Comparison of ENCODE assay signal across 23 cellular contexts in the genomic region with DNA sequence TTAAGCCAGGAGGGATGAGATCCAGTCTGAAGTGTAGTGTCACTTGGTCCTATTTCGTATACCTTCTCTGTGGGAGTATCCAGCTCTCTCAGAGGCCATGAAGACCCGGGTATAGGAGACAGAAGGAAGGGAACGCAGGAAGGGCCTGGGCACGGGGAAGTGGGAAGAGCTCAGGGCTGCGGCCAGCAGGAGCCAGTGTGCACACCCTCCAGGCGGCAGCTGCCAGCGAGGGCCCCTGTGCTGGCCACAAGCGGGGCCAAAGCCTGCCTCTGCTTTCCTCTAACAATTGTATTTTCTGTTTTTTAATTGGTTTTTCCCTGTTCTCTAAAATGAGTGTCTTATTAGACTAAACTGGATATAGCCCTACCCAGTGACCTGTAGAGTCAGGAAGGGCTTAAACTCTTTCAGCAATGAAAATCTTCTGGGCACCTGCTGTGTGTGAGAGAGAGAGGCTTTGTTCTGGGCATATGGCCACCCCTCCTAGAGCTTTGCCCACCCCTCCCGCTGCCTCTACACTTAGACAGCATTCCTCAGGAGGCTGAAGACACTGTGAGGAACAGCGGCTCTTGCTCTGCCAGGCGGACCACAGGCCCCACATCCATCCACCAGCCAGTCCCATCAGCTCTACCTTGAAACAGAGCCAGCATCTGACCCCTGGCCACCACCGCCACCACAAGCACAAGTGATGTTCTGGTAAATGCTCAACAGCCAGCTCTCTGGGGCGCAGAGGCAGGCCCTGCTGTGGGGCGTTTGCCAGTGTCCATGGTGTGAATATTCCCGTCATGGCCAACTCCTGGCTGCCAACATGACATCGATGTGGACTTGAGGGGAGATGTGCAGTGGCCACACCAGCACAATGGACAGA. TPM values are rescaled to one million over a fixed set of nuclear protein-coding genes. Genes with fewer than 3 reads are reported as not detected.
DNase-seq lines count a peak whose midpoint lies in the region; ATAC-seq and TF ChIP-seq lines count a peak whose summit lies in the region.
"Had no signal": no experiment of that assay in that cellular context is flagged by ENCODE, and none has a peak within 500 bp of the region (broad histone marks: within the 10 kb centered on the region; RNA-seq: fewer than 3 reads in every experiment).

No MANE protein-coding gene starts in this region.

- no peak for TF ChIP-seq POLR2A in vagina (IDR thresholded peaks at IDR 0.05)

- CTCF ChIA-PET in CD4-positive, alpha-beta T cell (lab: Charles Lee): interaction anchor here (1.6 kb wide), 1 partner anchor 64 kb away, joined by 5 read pairs; no protein-coding TSS in a partner anchor

- no peak for TF ChIP-seq CTCF in vagina (IDR thresholded peaks at IDR 0.05)
- TF ChIP-seq CTCF in CD4-positive, alpha-beta T cell (IDR thresholded peaks at IDR 0.05): no peak

- H3K36me3 Mint-ChIP-seq in CD4-positive, alpha-beta T cell (ENCODE audit: low read depth): no peaks in the 10 kb centered on the region

- H3K9me3 Mint-ChIP-seq in CD4-positive, alpha-beta T cell: no peaks in the 10 kb centered on the region
- H3K9me3 Mint-ChIP-seq: activated naive CD4-positive, alpha-beta T cell treated with anti-CD3 and anti-CD28 coated beads for 36 hours; activated T-cell treated with anti-CD3 and anti-CD28 coated beads, Interleukin-2, amount 50 U/mL, for 24 hours; H9 had no signal

- intact Hi-C loops in Right ventricle myocardium inferior (cut with DNase I) (no loop called here), cardiac septum (cut with DNase I) (loop anchor here (2.0 kb wide), 1 partner anchor 17 kb away; no protein-coding TSS in a partner anchor), vagina (cut with DNase I) (no loop called here)
- intact Hi-C loops in CD4-positive, alpha-beta T cell (cut with DNase I, micrococcal nuclease): no loop called here

- peaks cover 6% of the 10 kb centered on the region for H3K27me3 Mint-ChIP-seq in CD4-positive, alpha-beta T cell

- POLR2A ChIA-PET in CD4-positive, alpha-beta T cell (lab: Charles Lee): no interaction called here

- DNase-seq in Right ventricle myocardium inferior (ENCODE audit: missing footprints) (peak; percentile 74), cardiac septum (ENCODE audit: low spot score) (no peak), retina (peak; percentile 74), vagina (ENCODE audit: extremely low spot score in 2 of 2) (no peak), SW480 (ENCODE audit: low spot score) (no peak), NCI-H1092 (lab: John Stamatoyannopoulos, UW) (no peak)
- no peak for DNase-seq in CD4-positive, alpha-beta T cell
- DNase-seq: activated CD8-positive, alpha-beta T cell treated with anti-CD3 and anti-CD28 coated beads, Interleukin-2, amount 10 ng/mL, durations not matched to agents 7 days and 5 days; activated naive CD4-positive, alpha-beta T cell treated with anti-CD3 and anti-CD28 coated beads for 36 hours; activated T-cell treated with anti-CD3 and anti-CD28 coated beads, Interleukin-2, amount 50 U/mL, for 24 hours; BE2C; COR-L47; effector memory CD4-positive, alpha-beta T cell; H9; KG1; NCI-H187 treated with DMSO at 0.1 percent for 48 hours; NK-92 treated with Interleukin-12 subunit alpha and Interleukin-12 subunit beta, amount 100 ng/mL, for 24 hours; nucleus accumbens; stimulated activated naive CD8-positive, alpha-beta T cell treated with anti-CD3 and anti-CD28 coated beads, Interleukin-15, Interleukin-2, amounts not matched to agents 100 U/mL and 50 U/mL, for 24 hours had no signal

- no peak overlapping the region for H3K4me3 Mint-ChIP-seq in CD4-positive, alpha-beta T cell
- H3K4me3 Mint-ChIP-seq: activated CD8-positive, alpha-beta T cell treated with anti-CD3 and anti-CD28 coated beads, Interleukin-2, amount 10 ng/mL, durations not matched to agents 7 days and 5 days; activated naive CD4-positive, alpha-beta T cell treated with anti-CD3 and anti-CD28 coated beads for 36 hours; activated T-cell treated with anti-CD3 and anti-CD28 coated beads, Interleukin-2, amount 50 U/mL, for 24 hours; H9 had no signal

- H3K4me1 Mint-ChIP-seq in CD4-positive, alpha-beta T cell (ENCODE audit: low read depth): no peaks in the 10 kb centered on the region

- peak; percentile 43 for ATAC-seq in Right ventricle myocardium inferior
- ATAC-seq in CD4-positive, alpha-beta T cell (ENCODE audit: poor library complexity): no peak
- ATAC-seq: activated CD4-positive, CD25-positive, alpha-beta regulatory T cell treated with anti-CD3 and anti-CD28 coated beads, Interleukin-2, amount 50 U/mL, for 24 hours; activated CD8-positive, alpha-beta T cell treated with anti-CD3 and anti-CD28 coated beads, Interleukin-2, amount 10 ng/mL, durations not matched to agents 7 days and 5 days; left lung; mucosa of descending colon; stimulated activated naive CD8-positive, alpha-beta T cell treated with anti-CD3 and anti-CD28 coated beads, Interleukin-15, Interleukin-2, amounts not matched to agents 100 U/mL and 50 U/mL, for 24 hours had no signal

- peak overlapping the region; percentile 27 for H3K27ac ChIP-seq in layer of hippocampus (ENCODE audit: low read depth, low read length)
- H3K27ac ChIP-seq in vagina: peak overlapping the region; percentile 7
- H3K27ac ChIP-seq in CD4-positive, alpha-beta T cell (ENCODE audit: low read depth, low read length): no peak overlapping the region

- H3K4me1 ChIP-seq in vagina: peaks cover 34% of the 10 kb centered on the region

- peaks cover 0 to 4% of the 10 kb centered on the region in 2 donors for H3K36me3 ChIP-seq in vagina
- H3K36me3 ChIP-seq: BE2C had no signal

- no peaks in the 10 kb centered on the region for H3K9me3 ChIP-seq in vagina
- no peaks in the 10 kb centered on the region for H3K9me3 ChIP-seq in CD4-positive, alpha-beta T cell (ENCODE audit: control insufficient read depth, low read length)
- H3K9me3 ChIP-seq: BE2C, left lung, mucosa of descending colon had no signal

- H3K27me3 ChIP-seq in layer of hippocampus (ENCODE audit: control insufficient read depth, insufficient read depth, low read length) (no peaks in the 10 kb centered on the region), vagina (no peaks in the 10 kb centered on the region)
- no peaks in the 10 kb centered on the region for H3K27me3 ChIP-seq in CD4-positive, alpha-beta T cell (ENCODE audit: control insufficient read depth, insufficient read depth, low read length)
- H3K27me3 ChIP-seq: BE2C, left lung had no signal

- no peak overlapping the region for H3K4me3 ChIP-seq in vagina
- H3K4me3 ChIP-seq: left lung, mucosa of descending colon had no signal

- H3K27ac Mint-ChIP-seq in CD4-positive, alpha-beta T cell: no peak overlapping the region
- H3K27ac Mint-ChIP-seq: activated CD8-positive, alpha-beta T cell treated with anti-CD3 and anti-CD28 coated beads, Interleukin-2, amount 10 ng/mL, durations not matched to agents 7 days and 5 days; activated naive CD4-positive, alpha-beta T cell treated with anti-CD3 and anti-CD28 coated beads for 36 hours; activated T-cell treated with anti-CD3 and anti-CD28 coated beads, Interleukin-2, amount 50 U/mL, for 24 hours had no signal

RNA-seq across cellular contexts. Expression of a gene that starts 9.5 kb away (rescaled TPM):
- total RNA-seq in Right ventricle myocardium inferior (0.16 TPM), cardiac septum (0.19 TPM), vagina (not detected)
- not detected for total RNA-seq in CD4-positive, alpha-beta T cell
- total RNA-seq: activated CD8-positive, alpha-beta T cell treated with anti-CD3 and anti-CD28 coated beads, Interleukin-2, amount 10 ng/mL, durations not matched to agents 7 days and 5 days; activated naive CD4-positive, alpha-beta T cell treated with anti-CD3 and anti-CD28 coated beads for 36 hours had no signal

RNA-seq across cellular contexts. Expression of a gene that starts 19.9 kb away (rescaled TPM):
- 260 TPM for total RNA-seq in Right ventricle myocardium inferior
- total RNA-seq in cardiac septum: 207 TPM
- 44.2 TPM for total RNA-seq in vagina
- total RNA-seq in CD4-positive, alpha-beta T cell: 1 to 10 TPM; 6.1 to 7.0 TPM

RNA-seq across cellular contexts. Expression of a gene that starts 45.9 kb away (rescaled TPM):
- total RNA-seq in Right ventricle myocardium inferior (3.1 TPM), cardiac septum (3.1 TPM), vagina (3.7 TPM)
- total RNA-seq in CD4-positive, alpha-beta T cell: 1 to 10 TPM; 8.5 to 8.9 TPM

Comparison
In these comparisons a context has a peak if more than half of its experiments do, and no peak if none do; other contexts are left out.
1. DNase-seq: peak in Right ventricle myocardium inferior (single experiment) and retina (single experiment); none in cardiac septum (single experiment), vagina (0 of 2), SW480 (single experiment), NCI-H1092 (single experiment) and CD4-positive, alpha-beta T cell (0 of 10).